In the genomic region with DNA sequence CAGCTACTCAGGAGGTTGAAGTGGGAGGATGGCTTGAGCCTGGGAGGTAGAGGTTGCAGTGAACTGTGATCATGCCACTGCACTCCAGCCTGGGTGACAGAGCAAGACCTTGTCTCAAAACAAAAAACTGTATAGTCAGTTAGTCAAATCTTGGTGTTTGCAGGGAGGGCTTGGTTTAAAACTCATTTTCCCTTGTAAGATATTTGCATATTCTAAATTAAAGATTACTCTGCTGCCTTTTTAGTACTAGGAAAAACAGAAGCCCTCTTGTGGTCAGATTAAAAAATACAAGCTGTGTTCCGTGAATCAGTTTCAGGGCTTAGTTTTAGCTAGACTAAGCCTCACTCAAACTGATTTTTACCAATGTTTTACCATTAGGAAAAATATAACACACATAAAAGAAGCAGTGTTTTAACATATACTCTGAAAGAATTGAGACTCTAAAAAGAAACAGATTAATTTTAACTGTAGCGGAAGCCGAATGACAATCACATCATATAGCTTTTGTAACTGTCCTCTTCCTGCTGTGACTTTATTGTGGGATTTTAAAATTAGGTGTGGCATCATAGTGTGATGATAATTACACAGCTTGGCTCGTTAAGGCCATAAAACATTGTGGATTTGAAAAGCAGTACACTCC, we compare ENCODE assay signal across 8 cellular contexts.
DNase-seq lines count a peak whose midpoint lies in the region; ATAC-seq, FAIRE-seq and TF ChIP-seq lines count a peak whose summit lies in the region.

No MANE protein-coding gene starts in this region.

- DNase-seq in GM12891 (ENCODE audit: insufficient read length, low spot score) (peak; percentile 8), OCI-M2 (lab: John Stamatoyannopoulos, UW; ENCODE audit: unreplicated experiment) (peak; percentile 1), esophagus squamous epithelium (lab: John Stamatoyannopoulos, UW) (no peak), retina (peak; percentile 48), occipital lobe (lab: John Stamatoyannopoulos, UW) (no peak), GOT3 (lab: John Stamatoyannopoulos, UW) (no peak)

- no peaks in the 10 kb centered on the region for H3K79me2 ChIP-seq in ACC112 (ENCODE audit: control insufficient read depth, insufficient read depth, low read length, unreplicated experiment)

- FAIRE-seq in GM12891 (lab: Jason Lieb, UNC) = no peak

- intact Hi-C loops in esophagus squamous epithelium (cut with DNase I) = loop anchor here (10.0 kb wide), 2 partner anchors 198 to 338 kb away; partner anchors contain the start of gene MYO10

- H3K4me1 ChIP-seq in ACC112 (ENCODE audit: control insufficient read depth, insufficient read depth, low read length, unreplicated experiment) (peaks cover 24% of the 10 kb centered on the region), esophagus squamous epithelium (no peaks in the 10 kb centered on the region)

- H2AFZ ChIP-seq in ACC112 (ENCODE audit: low read length, unreplicated experiment) = peak overlapping the region; percentile 37

- no peaks in the 10 kb centered on the region for H3K9me3 ChIP-seq in esophagus squamous epithelium

- no peak overlapping the region for H3K4me3 ChIP-seq in ACC112 (ENCODE audit: low read depth, low read length)
- H3K4me3 ChIP-seq in esophagus squamous epithelium = no peak overlapping the region

- H3K27ac ChIP-seq in ACC112 (ENCODE audit: low read depth, low read length) (no peak overlapping the region), esophagus squamous epithelium (no peak overlapping the region)

- WGBS in esophagus squamous epithelium, 2 donors = 47 to 53% methylated on average over 4 of the region's 4 CpGs

- H3K36me3 ChIP-seq in ACC112 (ENCODE audit: insufficient read depth, low read length) (no peaks in the 10 kb centered on the region), esophagus squamous epithelium (no peaks in the 10 kb centered on the region)

- no peaks in the 10 kb centered on the region for H3K27me3 ChIP-seq in ACC112 (ENCODE audit: insufficient read depth, low read length)
- peaks cover 0 to 12% (median 0%) of the 10 kb centered on the region in 4 donors for H3K27me3 ChIP-seq in esophagus squamous epithelium

- TF ChIP-seq CTCF in esophagus squamous epithelium (IDR thresholded peaks at IDR 0.05) = peak; percentile 12 to 73 (median 56)

- ATAC-seq in HG03457 (IDR thresholded peaks at IDR 0.05; ENCODE audit: unreplicated experiment) = peak; percentile 44

- TF ChIP-seq POLR2A in GM12891 (IDR thresholded peaks at IDR 0.05; ENCODE audit: low read depth, low read length) (no peak), esophagus squamous epithelium (IDR thresholded peaks at IDR 0.05) (no peak)

TF ChIP-seq in GM12891, 5 proteins besides CTCF, POLR2A, EP300 and RAD21:
- TF ChIP-seq PAX5 (IDR thresholded peaks at IDR 0.05; ENCODE audit: insufficient read depth, low read length, severe bottlenecking) (no peak), TAF1 (IDR thresholded peaks at IDR 0.05; ENCODE audit: low read depth, low read length) (no peak), POU2F2 (IDR thresholded peaks at IDR 0.05; ENCODE audit: low read depth, low read length) (no peak), POLR2AphosphoS5 (IDR thresholded peaks at IDR 0.05; ENCODE audit: low read depth, low read length) (no peak), SPI1 (IDR thresholded peaks at IDR 0.05; ENCODE audit: low read depth, low read length) (no peak)

Comparison
In these comparisons a context has a peak if more than half of its experiments do, and no peak if none do; other contexts are left out.
1. DNase-seq: peak in GM12891 (single experiment), OCI-M2 (single experiment) and retina (single experiment); none in esophagus squamous epithelium (single experiment), occipital lobe (single experiment) and GOT3 (single experiment).